In genomic region chr1:89823679-89824292, GRCh38 we compare ENCODE assay signal across 12 cellular contexts. TPM values are rescaled to one million over a fixed set of nuclear protein-coding genes. Genes with fewer than 3 reads are reported as not detected.
A peak's percentile ranks its signal among the peaks of the same experiment; 100 is the strongest.
DNase-seq lines count a peak whose midpoint lies in the region; TF ChIP-seq lines count a peak whose summit lies in the region.
"Had no signal": no experiment of that assay in that cellular context is flagged by ENCODE, and none has a peak within 500 bp of the region (broad histone marks: within the 10 kb centered on the region; RNA-seq: fewer than 3 reads in every experiment).

No MANE protein-coding gene starts in this region.

- peaks cover 4% of the 10 kb centered on the region for H3K27me3 ChIP-seq in adipocyte (replicated peaks; ENCODE audit: control insufficient read depth, insufficient read depth, low read length)
- no peaks in the 10 kb centered on the region for H3K27me3 ChIP-seq in neutrophil

- H3K27ac ChIP-seq in neutrophil: peak overlapping the region; percentile 92
- H3K27ac ChIP-seq: skin epidermis had no signal

- peak overlapping the region; percentile 88 for H3K4me3 ChIP-seq in adipocyte (ENCODE audit: low read length)
- H3K4me3 ChIP-seq in neutrophil (ENCODE audit: low read depth in 1 of 2, low read length in 1 of 2): peak overlapping the region in 1 of 2 experiments; percentile 83
- H3K4me3 ChIP-seq: skin epidermis had no signal

- H3K9me3 ChIP-seq in adipocyte (ENCODE audit: control insufficient read depth, low read length): no peaks in the 10 kb centered on the region
- no peaks in the 10 kb centered on the region for H3K9me3 ChIP-seq in neutrophil

- peak overlapping the region; percentile 83 for H3K9ac ChIP-seq in adipocyte (ENCODE audit: low read length)

- peak; percentile 16 for DNase-seq in DMS53 (lab: John Stamatoyannopoulos, UW)
- DNase-seq in DMS53 treated with DMSO at 0.1 percent for 48 hours (lab: John Stamatoyannopoulos, UW; ENCODE audit: unreplicated experiment): no peak
- DNase-seq in KBM-7: peak; percentile 67
- DNase-seq in adipocyte (ENCODE audit: low read depth): no peak
- DNase-seq in SK-N-DZ (ENCODE audit: low spot score): no peak
- no peak for DNase-seq in activated CD4-positive, alpha-beta T cell treated with anti-CD3 and anti-CD28 coated beads for 1 hour
- no peak for DNase-seq in NCI-H2081 treated with DMSO at 0.1 percent for 48 hours (lab: John Stamatoyannopoulos, UW)
- DNase-seq: left cardiac atrium, NCI-H1694, SHP77 had no signal

- H3K36me3 ChIP-seq in adipocyte (ENCODE audit: control insufficient read depth, insufficient read depth, low read length, severe bottlenecking): no peaks in the 10 kb centered on the region
- no peaks in the 10 kb centered on the region for H3K36me3 ChIP-seq in neutrophil

- peaks cover 28% of the 10 kb centered on the region for H3K4me1 ChIP-seq in adipocyte (ENCODE audit: control insufficient read depth, insufficient read depth, low read length)
- H3K4me1 ChIP-seq in neutrophil (ENCODE audit: control insufficient read depth in 1 of 2, insufficient read depth in 1 of 2, low read depth in 1 of 2, low read length in 1 of 2): peaks cover 71 to 76% of the 10 kb centered on the region in 2 experiments

- in situ Hi-C loops in KBM-7 (cut with MboI; ENCODE audit: low pct_unique_long_range_greater_than_20kb, low sequenced_read_pairs): loop anchor here (25.0 kb wide), 1 partner anchor 139 kb away; no protein-coding TSS in a partner anchor

- no peak for TF ChIP-seq CTCF in neutrophil (IDR thresholded peaks at IDR 0.05)

RNA-seq across cellular contexts. Expression of gene LRRC8D, which starts 3.0 kb away (rescaled TPM):
- 12.5 and 12.7 TPM in 2 replicates for polyA plus RNA-seq in SK-N-DZ (2014; cell fraction: cytosol; rRNA removed)
- 9.5 TPM in 2 replicates for polyA plus RNA-seq in SK-N-DZ (2014; cell fraction: nucleus; rRNA removed)

Comparison
In these comparisons a context has a peak if more than half of its experiments do, and no peak if none do; other contexts are left out.
1. DNase-seq: peak in DMS53 (single experiment) and KBM-7 (single experiment); none in DMS53 treated with DMSO at 0.1 percent for 48 hours (single experiment), adipocyte (single experiment), SK-N-DZ (single experiment), activated CD4-positive, alpha-beta T cell treated with anti-CD3 and anti-CD28 coated beads for 1 hour (single experiment) and NCI-H2081 treated with DMSO at 0.1 percent for 48 hours (single experiment).